Comparison of ENCODE assay signal across 21 cellular contexts in genomic region chr1:177869586-177869985, GRCh38.
DNase-seq lines count a peak whose midpoint lies in the region; ATAC-seq, FAIRE-seq and TF ChIP-seq lines count a peak whose summit lies in the region.
"Had no signal": no experiment of that assay in that cellular context is flagged by ENCODE, and none has a peak within 500 bp of the region (broad histone marks: within the 10 kb centered on the region; RNA-seq: fewer than 3 reads in every experiment).

No MANE protein-coding gene starts in this region.

- H4K91ac ChIP-seq in IMR-90 (ENCODE audit: insufficient read depth, low read depth, low read length): no peak overlapping the region

- in situ Hi-C loops in IMR-90 (cut with MboI; ENCODE audit: low sequenced_read_pairs): no loop called here

- no peak overlapping the region for H4K8ac ChIP-seq in IMR-90 (ENCODE audit: low read depth in 2 of 2, low read length in 2 of 2)

- DNase-seq in D721Med (ENCODE audit: insufficient read length, low spot score): no peak
- no peak for DNase-seq in IMR-90
- peak; percentile 84 for DNase-seq in bronchial epithelial cell (ENCODE audit: low read depth)
- DNase-seq in GM19238 (ENCODE audit: insufficient read length, low spot score): no peak
- no peak for DNase-seq in left ventricle myocardium superior
- DNase-seq: 8988T; ACHN; AML-193; BE2C; CD4-positive, alpha-beta T cell; CD8-positive, alpha-beta memory T cell; DMS53; DMS79 treated with DMSO at 0.1 percent for 48 hours; GF-D8; H9 had no signal

- H3K4me2 ChIP-seq in IMR-90 (ENCODE audit: low read depth, low read length): no peak overlapping the region
- H3K4me2 ChIP-seq: A549; BLaER1 treated with 17β-estradiol and CSF1 and Interleukin-3, amounts not matched to agents 10 nM and 100 nM; GM23338 had no signal

- 57% methylated on average over 1 of the region's 4 CpGs; no CpG with 5 or more reads in 1 of the 2 experiments for WGBS in IMR-90 (ENCODE audit: extremely low coverage in 2 of 2, insufficient read length in 1 of 2), 2 experiments

- H3K4me3 ChIP-seq in IMR-90 (ENCODE audit: insufficient read depth, low read depth, low read length): no peak overlapping the region
- no peak overlapping the region for H3K4me3 ChIP-seq in bronchial epithelial cell (ENCODE audit: low read depth, low read length)
- H3K4me3 ChIP-seq: A549; BLaER1 treated with 17β-estradiol and CSF1 and Interleukin-3, amounts not matched to agents 10 nM and 100 nM; GM23338 had no signal

- no peaks in the 10 kb centered on the region for H4K20me1 ChIP-seq in IMR-90 (ENCODE audit: insufficient read depth, low read length)
- H4K20me1 ChIP-seq: BLaER1 treated with 17β-estradiol and CSF1 and Interleukin-3, amounts not matched to agents 10 nM and 100 nM had no signal

- H3K9me3 ChIP-seq in IMR-90 (ENCODE audit: control insufficient read depth, insufficient read depth, low read length): no peaks in the 10 kb centered on the region
- H3K9me3 ChIP-seq: A549, BE2C had no signal

- dilution Hi-C loops in IMR-90 (cut with HindIII; ENCODE audit: low sequenced_read_pairs, unreplicated experiment): no loop called here

- FAIRE-seq in D721Med (lab: Jason Lieb, UNC): peak; percentile 66
- no peak for FAIRE-seq in bronchial epithelial cell (lab: Jason Lieb, UNC)
- FAIRE-seq: GM12892 had no signal

- H2AFZ ChIP-seq in IMR-90 (replicated peaks; ENCODE audit: low read length, poor library complexity): no peak overlapping the region
- H2AFZ ChIP-seq: GM23338 had no signal

- no peak overlapping the region for H3K27ac ChIP-seq in IMR-90 (ENCODE audit: insufficient read depth, low read length)
- H3K27ac ChIP-seq: A549; BLaER1 treated with 17β-estradiol and CSF1 and Interleukin-3, amounts not matched to agents 10 nM and 100 nM had no signal

- no peak overlapping the region for H3K4ac ChIP-seq in IMR-90 (ENCODE audit: low read depth, low read length)

- ATAC-seq in IMR-90 (ENCODE audit: low read depth) (no peak), GM18520 (IDR thresholded peaks at IDR 0.05; ENCODE audit: unreplicated experiment) (no peak), left ventricle myocardium superior (no peak)
- ATAC-seq: A549, GM23338, HCT116 had no signal

- H3K79me1 ChIP-seq in IMR-90 (ENCODE audit: low read depth in 1 of 2, low read length in 2 of 2): no peaks in the 10 kb centered on the region

- no peak overlapping the region for H2BK15ac ChIP-seq in IMR-90 (ENCODE audit: low read depth, low read length)

- no peak overlapping the region for H2BK20ac ChIP-seq in IMR-90 (ENCODE audit: low read depth, low read length)

- H2BK5ac ChIP-seq in IMR-90 (ENCODE audit: low read depth, low read length, poor library complexity, severe bottlenecking): no peak overlapping the region

- no peak overlapping the region for H3K18ac ChIP-seq in IMR-90 (ENCODE audit: low read depth, low read length)

- no peak overlapping the region for H2AK9ac ChIP-seq in IMR-90 (replicated peaks; ENCODE audit: low read depth, low read length, poor library complexity)

- TF ChIP-seq POLR2A in IMR-90 (IDR thresholded peaks at IDR 0.05; ENCODE audit: low read depth, low read length): no peak

- H2BK120ac ChIP-seq in IMR-90 (ENCODE audit: low read depth, low read length): no peak overlapping the region

- H3K23ac ChIP-seq in IMR-90 (ENCODE audit: low read depth, low read length): no peak overlapping the region

- no peak overlapping the region for H3K56ac ChIP-seq in IMR-90 (ENCODE audit: extremely low read depth, insufficient read depth, low read length)

- BruUV-seq in IMR-90 (replicated peaks; lab: Mats Ljungman, UMichigan): no TSS peak

- H3K4me1 ChIP-seq in IMR-90 (ENCODE audit: control insufficient read depth, insufficient read depth, low read length): peaks cover 1% of the 10 kb centered on the region; the same call in 1 of the 2 replicates
- H3K4me1 ChIP-seq: BE2C had no signal

- TF ChIP-seq CTCF in D721Med (IDR thresholded peaks at IDR 0.05; ENCODE audit: insufficient read depth, missing control alignments) (no peak), IMR-90 (conservative IDR thresholded peaks at IDR 0.05; ENCODE audit: low read depth, low read length) (no peak), bronchial epithelial cell (IDR thresholded peaks at IDR 0.05; ENCODE audit: insufficient read depth, low read length, severe bottlenecking) (no peak)

- POLR2A ChIA-PET in IMR-90 (lab: Charles Lee; ENCODE audit: unreplicated experiment): no interaction called here

- no peak overlapping the region for H2AK5ac ChIP-seq in IMR-90 (ENCODE audit: low read depth, low read length)

- no peak overlapping the region for H3K9ac ChIP-seq in IMR-90 (ENCODE audit: low read depth, low read length)
- H3K9ac ChIP-seq: BLaER1 treated with 17β-estradiol and CSF1 and Interleukin-3, amounts not matched to agents 10 nM and 100 nM had no signal

- H3K27me3 ChIP-seq in IMR-90 (ENCODE audit: control insufficient read depth, insufficient read depth, low read length) (no peaks in the 10 kb centered on the region), bronchial epithelial cell (ENCODE audit: control insufficient read depth, insufficient read depth, low read length) (no peaks in the 10 kb centered on the region)
- H3K27me3 ChIP-seq: BE2C; BLaER1 treated with 17β-estradiol and CSF1 and Interleukin-3, amounts not matched to agents 10 nM and 100 nM had no signal

- CTCF ChIA-PET in IMR-90 (lab: Yijun Ruan, JAX): no interaction called here

- intact Hi-C loops in IMR-90 (cut with micrococcal nuclease): no loop called here
- intact Hi-C loops in left ventricle myocardium superior (cut with micrococcal nuclease): no loop called here

- H3K9me1 ChIP-seq in IMR-90 (ENCODE audit: insufficient read depth, low read length): no peaks in the 10 kb centered on the region

- no peaks in the 10 kb centered on the region for H3K36me3 ChIP-seq in IMR-90 (ENCODE audit: control insufficient read depth, insufficient read depth, low read length)
- no peaks in the 10 kb centered on the region for H3K36me3 ChIP-seq in bronchial epithelial cell (ENCODE audit: control insufficient read depth, insufficient read depth, low read length)
- H3K36me3 ChIP-seq: BE2C; BLaER1 treated with 17β-estradiol and CSF1 and Interleukin-3, amounts not matched to agents 10 nM and 100 nM had no signal

- H3K14ac ChIP-seq in IMR-90 (replicated peaks; ENCODE audit: low read depth, low read length): 0 out of 2 replicates have a peak overlapping the region, but pooled peaks have one; percentile 1

- no peak for TF ChIP-seq RAD21 in IMR-90 (IDR thresholded peaks at IDR 0.05; ENCODE audit: low read length)

- no peak overlapping the region for H4K5ac ChIP-seq in IMR-90 (ENCODE audit: low read depth, low read length)

TF ChIP-seq in IMR-90, 13 proteins besides CTCF, POLR2A, EP300 and RAD21:
- no peak for TF ChIP-seq BHLHE40 (IDR thresholded peaks at IDR 0.05; ENCODE audit: low read depth, low read length)
- no peak for TF ChIP-seq RCOR1 (IDR thresholded peaks at IDR 0.05; ENCODE audit: insufficient replicate concordance, low read length)
- no peak for TF ChIP-seq CEBPB (IDR thresholded peaks at IDR 0.05; ENCODE audit: low read depth, low read length)
- no peak for TF ChIP-seq SMC3 (IDR thresholded peaks at IDR 0.05; ENCODE audit: low read depth, low read length)
- TF ChIP-seq MAFK (IDR thresholded peaks at IDR 0.05; ENCODE audit: low read depth, low read length): no peak
- TF ChIP-seq ELK1 (IDR thresholded peaks at IDR 0.05; ENCODE audit: borderline replicate concordance, low read depth, low read length): no peak
- TF ChIP-seq, protein P1, sequence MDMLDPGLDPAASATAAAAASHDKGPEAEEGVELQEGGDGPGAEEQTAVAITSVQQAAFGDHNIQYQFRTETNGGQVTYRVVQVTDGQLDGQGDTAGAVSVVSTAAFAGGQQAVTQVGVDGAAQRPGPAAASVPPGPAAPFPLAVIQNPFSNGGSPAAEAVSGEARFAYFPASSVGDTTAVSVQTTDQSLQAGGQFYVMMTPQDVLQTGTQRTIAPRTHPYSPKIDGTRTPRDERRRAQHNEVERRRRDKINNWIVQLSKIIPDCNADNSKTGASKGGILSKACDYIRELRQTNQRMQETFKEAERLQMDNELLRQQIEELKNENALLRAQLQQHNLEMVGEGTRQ (IDR thresholded peaks at IDR 0.05; ENCODE audit: low read depth, low read length): no peak
- no peak for TF ChIP-seq RFX5 (IDR thresholded peaks at IDR 0.05; ENCODE audit: low read depth, low read length)
- TF ChIP-seq MXI1 (IDR thresholded peaks at IDR 0.05; ENCODE audit: borderline replicate concordance, low read depth, low read length): no peak
- TF ChIP-seq FOS (IDR thresholded peaks at IDR 0.05; ENCODE audit: low read depth, low read length): no peak
